Comparison of ENCODE assay signal across 8 cellular contexts in genomic region chr4:4430492-4431195, GRCh38. TPM values are rescaled to one million over a fixed set of nuclear protein-coding genes. Genes with fewer than 3 reads are reported as not detected.
DNase-seq lines count a peak whose midpoint lies in the region; TF ChIP-seq lines count a peak whose summit lies in the region.

No MANE protein-coding gene starts in this region.

- no peaks in the 10 kb centered on the region for H3K4me1 ChIP-seq in ascending aorta

- no peaks in the 10 kb centered on the region for H3K36me3 Mint-ChIP-seq in neural crest cell (ENCODE audit: low read depth)

- no peaks in the 10 kb centered on the region for H3K27me3 ChIP-seq in ascending aorta

- H3K36me3 ChIP-seq in ascending aorta: peaks cover 19 to 28% of the 10 kb centered on the region in 2 donors

- H3K9me3 ChIP-seq in ascending aorta: no peaks in the 10 kb centered on the region

- no peak overlapping the region for H3K4me3 Mint-ChIP-seq in neural crest cell

- TF ChIP-seq CTCF in HFF-Myc (IDR thresholded peaks at IDR 0.05; ENCODE audit: low read depth, low read length, missing control alignments) (peak; percentile 87), epithelial cell of esophagus (IDR thresholded peaks at IDR 0.05; ENCODE audit: insufficient read depth, low read depth, low read length, missing control alignments) (peak; percentile 89), neural crest cell (conservative IDR thresholded peaks at IDR 0.05) (peak; percentile 75), ascending aorta (IDR thresholded peaks at IDR 0.05) (peak in 1 of 3 experiments; percentile 27)

- intact Hi-C loops in ascending aorta (cut with DNase I): no loop called here

- H3K27ac ChIP-seq in ascending aorta: no peak overlapping the region

- peak overlapping the region; percentile 46 for H3K27ac Mint-ChIP-seq in neural crest cell (ENCODE audit: unreplicated experiment)

- H3K9me3 Mint-ChIP-seq in neural crest cell: no peaks in the 10 kb centered on the region

- no peaks in the 10 kb centered on the region for H3K27me3 Mint-ChIP-seq in neural crest cell (ENCODE audit: low read depth)

- peak; percentile 10 for DNase-seq in NCI-H2107 treated with DMSO at 0.1 percent for 48 hours (lab: John Stamatoyannopoulos, UW; ENCODE audit: unreplicated experiment)
- no peak for DNase-seq in NCI-H2107 (lab: John Stamatoyannopoulos, UW)
- peak; percentile 80 for DNase-seq in HFF-Myc (ENCODE audit: extremely low read depth, low read depth)
- DNase-seq in NCI-H2081 treated with DMSO at 0.1 percent for 48 hours (lab: John Stamatoyannopoulos, UW): peak; percentile 4
- DNase-seq in activated CD4-positive, alpha-beta T cell treated with anti-CD3 and anti-CD28 coated beads, Interleukin-2, amount 50 U/mL, for 1 hour: peak; percentile 55
- peak; percentile 87 for DNase-seq in epithelial cell of esophagus (ENCODE audit: low read depth)
- peak; percentile 59 for DNase-seq in neural crest cell (ENCODE audit: low read depth, low spot score)
- no peak for DNase-seq in ascending aorta (ENCODE audit: low spot score in 2 of 2)

- peaks cover 27% of the 10 kb centered on the region for H3K4me1 Mint-ChIP-seq in neural crest cell

- H3K4me3 ChIP-seq in HFF-Myc (replicated peaks; ENCODE audit: low read depth, low read length) (no peak overlapping the region), epithelial cell of esophagus (ENCODE audit: low read length) (no peak overlapping the region), ascending aorta (no peak overlapping the region)

RNA-seq across cellular contexts. Expression of gene NSG1, which starts 43.7 kb away (rescaled TPM):
- 23.7 and 24.5 TPM in 2 replicates for total RNA-seq in neural crest cell
- total RNA-seq in ascending aorta: not detected

Comparison
In these comparisons a context has a peak if more than half of its experiments do, and no peak if none do; other contexts are left out.
1. DNase-seq: peak in NCI-H2107 treated with DMSO at 0.1 percent for 48 hours (single experiment), HFF-Myc (single experiment), NCI-H2081 treated with DMSO at 0.1 percent for 48 hours (single experiment), activated CD4-positive, alpha-beta T cell treated with anti-CD3 and anti-CD28 coated beads, Interleukin-2, amount 50 U/mL, for 1 hour (single experiment), epithelial cell of esophagus (single experiment) and neural crest cell (single experiment); none in NCI-H2107 (single experiment) and ascending aorta (0 of 2).
2. RNA of gene NSG1, which starts 43.7 kb away (total RNA-seq): 23.7 to 24.5 TPM in neural crest cell; not detected in ascending aorta (single experiment); every median in the first group is over 10 times any median in the second.